1 cellular context compared by ENCODE assay signal in the genomic region with DNA sequence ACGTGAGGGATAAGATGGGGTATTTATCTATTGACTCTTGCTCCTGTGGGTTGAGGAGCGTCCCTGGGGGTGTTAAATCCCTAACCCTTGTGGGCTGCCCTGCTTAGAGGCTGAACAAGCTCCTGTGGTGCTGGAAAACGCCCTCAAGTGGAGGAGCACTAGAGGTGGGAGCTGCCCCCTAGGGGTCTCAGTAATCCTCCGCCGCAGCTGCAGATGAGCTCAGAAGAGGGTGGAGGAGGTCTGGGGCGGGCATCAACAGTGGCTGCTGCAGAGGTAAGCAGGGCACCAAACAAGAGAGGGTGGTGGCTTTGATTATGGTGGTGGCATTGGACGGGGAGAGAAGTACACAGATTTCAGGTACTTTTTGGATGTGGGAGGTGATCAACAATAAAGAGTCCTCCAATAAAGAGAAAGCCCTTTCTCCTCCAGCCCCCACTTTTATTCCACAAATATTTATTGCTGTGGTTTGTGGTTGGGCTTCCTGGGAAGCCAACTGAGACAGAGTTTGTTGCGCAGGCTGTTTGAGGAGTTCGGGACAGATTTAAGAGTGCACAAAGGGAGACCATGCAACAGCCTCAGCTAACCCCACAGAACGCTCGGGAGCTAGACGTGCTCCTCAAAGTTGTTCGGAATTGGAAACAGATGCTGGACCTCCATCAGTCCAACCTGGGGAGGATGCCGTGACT.
TF ChIP-seq lines count a peak whose summit lies in the region.

No MANE protein-coding gene starts in this region.

TF ChIP-seq in HCT116, 20 proteins besides CTCF, POLR2A, EP300 and RAD21 (continued from another document):
- TF ChIP-seq, protein P1, sequence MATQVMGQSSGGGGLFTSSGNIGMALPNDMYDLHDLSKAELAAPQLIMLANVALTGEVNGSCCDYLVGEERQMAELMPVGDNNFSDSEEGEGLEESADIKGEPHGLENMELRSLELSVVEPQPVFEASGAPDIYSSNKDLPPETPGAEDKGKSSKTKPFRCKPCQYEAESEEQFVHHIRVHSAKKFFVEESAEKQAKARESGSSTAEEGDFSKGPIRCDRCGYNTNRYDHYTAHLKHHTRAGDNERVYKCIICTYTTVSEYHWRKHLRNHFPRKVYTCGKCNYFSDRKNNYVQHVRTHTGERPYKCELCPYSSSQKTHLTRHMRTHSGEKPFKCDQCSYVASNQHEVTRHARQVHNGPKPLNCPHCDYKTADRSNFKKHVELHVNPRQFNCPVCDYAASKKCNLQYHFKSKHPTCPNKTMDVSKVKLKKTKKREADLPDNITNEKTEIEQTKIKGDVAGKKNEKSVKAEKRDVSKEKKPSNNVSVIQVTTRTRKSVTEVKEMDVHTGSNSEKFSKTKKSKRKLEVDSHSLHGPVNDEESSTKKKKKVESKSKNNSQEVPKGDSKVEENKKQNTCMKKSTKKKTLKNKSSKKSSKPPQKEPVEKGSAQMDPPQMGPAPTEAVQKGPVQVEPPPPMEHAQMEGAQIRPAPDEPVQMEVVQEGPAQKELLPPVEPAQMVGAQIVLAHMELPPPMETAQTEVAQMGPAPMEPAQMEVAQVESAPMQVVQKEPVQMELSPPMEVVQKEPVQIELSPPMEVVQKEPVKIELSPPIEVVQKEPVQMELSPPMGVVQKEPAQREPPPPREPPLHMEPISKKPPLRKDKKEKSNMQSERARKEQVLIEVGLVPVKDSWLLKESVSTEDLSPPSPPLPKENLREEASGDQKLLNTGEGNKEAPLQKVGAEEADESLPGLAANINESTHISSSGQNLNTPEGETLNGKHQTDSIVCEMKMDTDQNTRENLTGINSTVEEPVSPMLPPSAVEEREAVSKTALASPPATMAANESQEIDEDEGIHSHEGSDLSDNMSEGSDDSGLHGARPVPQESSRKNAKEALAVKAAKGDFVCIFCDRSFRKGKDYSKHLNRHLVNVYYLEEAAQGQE (IDR thresholded peaks at IDR 0.05; ENCODE audit: low read depth): no peak
- TF ChIP-seq CEBPB (IDR thresholded peaks at IDR 0.05; ENCODE audit: low read depth): no peak
